19 cellular contexts compared by ENCODE assay signal in the genomic region with DNA sequence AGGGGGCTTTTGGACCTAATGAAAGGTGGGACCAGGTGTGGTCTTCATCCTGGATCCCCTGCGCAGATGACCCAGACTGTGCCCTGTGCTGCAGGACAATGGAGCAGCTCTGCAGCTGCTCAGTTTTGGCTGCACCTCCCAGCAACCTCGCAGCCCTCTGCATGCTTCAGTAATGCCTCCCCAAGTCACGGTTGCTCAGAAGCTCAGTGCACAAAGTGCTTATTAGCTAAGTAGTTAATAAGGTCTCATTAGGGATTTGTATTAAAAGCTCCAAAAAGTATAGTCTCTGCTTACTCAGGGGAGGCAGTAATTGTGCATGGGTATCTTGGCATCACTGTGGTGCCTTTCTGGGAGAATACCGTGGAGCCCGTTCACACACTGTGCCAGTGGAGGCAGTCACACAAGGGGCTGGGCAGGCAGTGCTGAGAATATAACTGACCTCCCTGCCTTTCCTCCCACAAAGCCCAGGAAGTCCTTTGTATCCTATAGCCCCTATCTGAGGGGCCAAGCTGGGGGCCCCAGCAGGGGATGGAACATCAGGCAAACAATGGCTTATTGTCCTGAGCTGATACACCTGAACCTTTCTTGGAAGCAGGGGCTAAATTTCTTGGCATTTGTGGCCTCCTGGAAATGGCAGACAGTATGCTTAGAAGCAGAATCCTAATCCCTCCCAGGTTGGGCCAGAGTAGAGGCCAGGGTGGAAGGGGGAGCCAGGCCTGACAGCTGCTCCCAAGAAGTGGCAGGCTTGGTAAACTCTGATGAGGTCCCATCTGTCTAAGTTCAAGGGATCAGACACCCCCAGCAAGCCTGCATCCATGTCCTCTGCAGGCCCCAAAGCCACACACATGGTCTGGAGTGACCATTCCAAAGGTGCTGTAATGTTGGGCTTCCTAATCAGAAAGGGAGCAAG.
DNase-seq lines count a peak whose midpoint lies in the region; ATAC-seq and TF ChIP-seq lines count a peak whose summit lies in the region.
"Had no signal": no experiment of that assay in that cellular context is flagged by ENCODE, and none has a peak within 500 bp of the region (broad histone marks: within the 10 kb centered on the region; RNA-seq: fewer than 3 reads in every experiment).

No MANE protein-coding gene starts in this region.

- H3K27me3 ChIP-seq in H9 (ENCODE audit: insufficient read depth, low read length) (no peaks in the 10 kb centered on the region), SJCRH30 (no peaks in the 10 kb centered on the region), neural progenitor cell (no peaks in the 10 kb centered on the region)
- no peaks in the 10 kb centered on the region for H3K27me3 ChIP-seq in CD4-positive, alpha-beta memory T cell (ENCODE audit: insufficient read depth, low read length)

- H3K9me3 Mint-ChIP-seq in H9, result no peaks in the 10 kb centered on the region
- H3K9me3 Mint-ChIP-seq in neural progenitor cell, result no peaks in the 10 kb centered on the region
- H3K9me3 Mint-ChIP-seq in activated naive CD8-positive, alpha-beta T cell treated with anti-CD3 and anti-CD28 coated beads, Interleukin-2, amount 50 U/mL, for 24 hours, result no peaks in the 10 kb centered on the region
- peaks cover 0 to 1% (median 0%) of the 10 kb centered on the region in 8 donors for H3K9me3 Mint-ChIP-seq in CD4-positive, alpha-beta memory T cell
- H3K9me3 Mint-ChIP-seq: activated naive CD8-positive, alpha-beta T cell treated with anti-CD3 and anti-CD28 coated beads, Interleukin-2, amount 10 ng/mL, durations not matched to agents 7 days and 5 days; dendritic cell treated with granulocyte-macrophage colony-stimulating factor and Interleukin-4, amounts not matched to agents 40 ng/mL and 50 ng/mL, for 4 days had no signal

- H3K79me1 ChIP-seq in H9 (ENCODE audit: insufficient read depth, low read depth, low read length, poor library complexity, severe bottlenecking), result no peaks in the 10 kb centered on the region

- no peak overlapping the region for H4K91ac ChIP-seq in H9 (ENCODE audit: insufficient read length, low read depth, low read length)

- H3K4me1 Mint-ChIP-seq in H9, result peaks cover 41 to 52% of the 10 kb centered on the region in 2 experiments
- peaks cover 27% of the 10 kb centered on the region for H3K4me1 Mint-ChIP-seq in neural progenitor cell
- H3K4me1 Mint-ChIP-seq in activated naive CD8-positive, alpha-beta T cell treated with anti-CD3 and anti-CD28 coated beads, Interleukin-2, amount 50 U/mL, for 24 hours, result no peaks in the 10 kb centered on the region
- H3K4me1 Mint-ChIP-seq in CD4-positive, alpha-beta memory T cell, result peaks cover 0 to 2% (median 0%) of the 10 kb centered on the region in 4 donors
- H3K4me1 Mint-ChIP-seq: activated naive CD8-positive, alpha-beta T cell treated with anti-CD3 and anti-CD28 coated beads, Interleukin-2, amount 10 ng/mL, durations not matched to agents 7 days and 5 days had no signal

- peak; percentile 68 for DNase-seq in D341Med (ENCODE audit: low spot score)
- DNase-seq in H9, result no peak
- peak; percentile 44 to 63 for DNase-seq in SJCRH30
- DNase-seq in neural progenitor cell (ENCODE audit: low spot score), result peak; percentile 47
- DNase-seq in stimulated activated CD4-positive, alpha-beta T cell treated with anti-CD3 and anti-CD28 coated beads, Interleukin-2, amount 100 ng/mL, for 48 hours, result no peak
- no peak for DNase-seq in activated naive CD8-positive, alpha-beta T cell treated with anti-CD3 and anti-CD28 coated beads, Interleukin-2, amount 50 U/mL, for 24 hours
- no peak for DNase-seq in CD4-positive, alpha-beta memory T cell
- DNase-seq: activated naive CD8-positive, alpha-beta T cell treated with anti-CD3 and anti-CD28 coated beads, Interleukin-2, amount 10 ng/mL, durations not matched to agents 7 days and 5 days; Caco-2; GF-D8; hypothalamus; kidney; mammary epithelial cell; NCI-H187; NCI-H510A treated with DMSO at 0.1 percent for 48 hours; stimulated activated naive CD4-positive, alpha-beta T cell treated with Interleukin-2 at 50 U/mL for 16 hours; trophoblast cell had no signal

- no peaks in the 10 kb centered on the region for H4K20me1 ChIP-seq in H9 (ENCODE audit: control insufficient read depth, insufficient read depth, insufficient read length)
- H4K20me1 ChIP-seq in neural progenitor cell (ENCODE audit: low read depth), result no peaks in the 10 kb centered on the region

- no peak overlapping the region for H4K8ac ChIP-seq in H9 (replicated peaks; ENCODE audit: insufficient read length, low read depth, low read length)

- H3K23me2 ChIP-seq in H9 (ENCODE audit: insufficient read length, low read depth, low read length, poor library complexity, severe bottlenecking), result no peaks in the 10 kb centered on the region

- no peak for ATAC-seq in HG03571 (IDR thresholded peaks at IDR 0.05; ENCODE audit: unreplicated experiment)
- ATAC-seq in activated naive CD8-positive, alpha-beta T cell treated with anti-CD3 and anti-CD28 coated beads, Interleukin-2, amount 50 U/mL, for 24 hours, result no peak

- H2AFZ ChIP-seq in H9 (ENCODE audit: low read length) (no peak overlapping the region), neural progenitor cell (replicated peaks) (no peak overlapping the region)

- H3K18ac ChIP-seq in H9 (ENCODE audit: insufficient read length, low read depth, low read length), result no peak overlapping the region

- no peak overlapping the region for H2BK5ac ChIP-seq in H9 (ENCODE audit: insufficient read length, low read length)

- no peak overlapping the region for H3K4me2 ChIP-seq in H9 (ENCODE audit: insufficient read depth, insufficient read length, low read length)
- H3K4me2 ChIP-seq in neural progenitor cell, result peak overlapping the region; percentile 30

- H2BK20ac ChIP-seq in H9 (ENCODE audit: low read depth, low read length, poor library complexity, severe bottlenecking), result no peak overlapping the region

- no peak overlapping the region for H2BK15ac ChIP-seq in H9 (ENCODE audit: low read depth, low read length)

- H3K9ac ChIP-seq in H9 (ENCODE audit: extremely low read depth, insufficient read length, low read length) (no peak overlapping the region), neural progenitor cell (no peak overlapping the region)

- H3K4me3 Mint-ChIP-seq in H9 (no peak overlapping the region; a peak in 1 of 5 replicates), neural progenitor cell (peak overlapping the region; percentile 10)
- no peak overlapping the region for H3K4me3 Mint-ChIP-seq in activated naive CD8-positive, alpha-beta T cell treated with anti-CD3 and anti-CD28 coated beads, Interleukin-2, amount 50 U/mL, for 24 hours
- H3K4me3 Mint-ChIP-seq in CD4-positive, alpha-beta memory T cell, result no peak overlapping the region
- H3K4me3 Mint-ChIP-seq: activated naive CD8-positive, alpha-beta T cell treated with anti-CD3 and anti-CD28 coated beads, Interleukin-2, amount 10 ng/mL, durations not matched to agents 7 days and 5 days; dendritic cell treated with granulocyte-macrophage colony-stimulating factor and Interleukin-4, amounts not matched to agents 40 ng/mL and 50 ng/mL, for 4 days had no signal

- CTCF ChIA-PET in CD4-positive, alpha-beta memory T cell (lab: Charles Lee; ENCODE audit: partially characterized antibody), result interaction anchor here (1.0 to 1.6 kb wide), 3 partner anchors 15 to 37 kb away, joined by 3 to 4 read pairs (median 4); no protein-coding TSS in a partner anchor

- no peak overlapping the region for H2BK120ac ChIP-seq in H9 (ENCODE audit: low read depth, low read length, poor library complexity, severe bottlenecking)

- H3K36me3 Mint-ChIP-seq in H9 (ENCODE audit: insufficient read depth in 1 of 3, low read depth in 3 of 3) (peaks cover 0 to 13% (median 0%) of the 10 kb centered on the region in 3 experiments; a peak in 1 of 7 replicates), neural progenitor cell (no peaks in the 10 kb centered on the region)
- H3K36me3 Mint-ChIP-seq in activated naive CD8-positive, alpha-beta T cell treated with anti-CD3 and anti-CD28 coated beads, Interleukin-2, amount 50 U/mL, for 24 hours (ENCODE audit: low read depth), result peaks cover 7% of the 10 kb centered on the region
- H3K36me3 Mint-ChIP-seq in CD4-positive, alpha-beta memory T cell, result peaks cover 20 to 46% of the 10 kb centered on the region in 2 donors

- H2BK12ac ChIP-seq in H9 (ENCODE audit: insufficient read length, low read depth, low read length), result no peak overlapping the region

- no peaks in the 10 kb centered on the region for H3F3A ChIP-seq in neural progenitor cell (ENCODE audit: low read depth)

- WGBS in H9 (ENCODE audit: extremely low coverage, insufficient read length, low lambda C conversion rate), result no CpG with 5 or more reads among the region's 5 CpGs

- no peak overlapping the region for H3K23ac ChIP-seq in H9 (ENCODE audit: insufficient read length, low read depth, low read length)

- no peak overlapping the region for H3T11ph ChIP-seq in H9 (ENCODE audit: low read length)

- no peak overlapping the region for H3K4ac ChIP-seq in H9 (ENCODE audit: low read depth, low read length)

- H3K4me3 ChIP-seq in SJCRH30 (no peak overlapping the region), neural progenitor cell (no peak overlapping the region)
- H3K4me3 ChIP-seq in CD4-positive, alpha-beta memory T cell (ENCODE audit: low read length in 2 of 2), result no peak overlapping the region

- H3K4me1 ChIP-seq in H9 (ENCODE audit: insufficient read depth, low read length) (no peaks in the 10 kb centered on the region; the same call in 1 of the 2 replicates), SJCRH30 (peaks cover 55% of the 10 kb centered on the region), neural progenitor cell (peaks cover 20% of the 10 kb centered on the region)
- H3K4me1 ChIP-seq in CD4-positive, alpha-beta memory T cell (ENCODE audit: insufficient read depth, low read length), result no peaks in the 10 kb centered on the region

- no peak overlapping the region for H3K56ac ChIP-seq in H9 (ENCODE audit: insufficient read length, low read depth, low read length)

- POLR2A ChIA-PET in CD4-positive, alpha-beta memory T cell (lab: Charles Lee; ENCODE audit: partially characterized antibody), result no interaction called here

- H3K27ac Mint-ChIP-seq in H9 (peak overlapping the region in 2 of 3 experiments; percentile 4 to 46; a peak in 3 of 7 replicates), neural progenitor cell (no peak overlapping the region)
- no peak overlapping the region for H3K27ac Mint-ChIP-seq in activated naive CD8-positive, alpha-beta T cell treated with anti-CD3 and anti-CD28 coated beads, Interleukin-2, amount 50 U/mL, for 24 hours
- H3K27ac Mint-ChIP-seq in CD4-positive, alpha-beta memory T cell, result peak overlapping the region in 1 of 7 donors; percentile 30
- H3K27ac Mint-ChIP-seq: activated naive CD8-positive, alpha-beta T cell treated with anti-CD3 and anti-CD28 coated beads, Interleukin-2, amount 10 ng/mL, durations not matched to agents 7 days and 5 days; dendritic cell treated with granulocyte-macrophage colony-stimulating factor and Interleukin-4, amounts not matched to agents 40 ng/mL and 50 ng/mL, for 4 days had no signal

- H3K9me3 ChIP-seq in H9 (ENCODE audit: control insufficient read depth, low read depth, low read length) (no peaks in the 10 kb centered on the region), SJCRH30 (replicated peaks) (no peaks in the 10 kb centered on the region), neural progenitor cell (ENCODE audit: low read depth) (no peaks in the 10 kb centered on the region)
- no peaks in the 10 kb centered on the region for H3K9me3 ChIP-seq in CD4-positive, alpha-beta memory T cell (ENCODE audit: control insufficient read depth in 1 of 2, low read length in 2 of 2)
- H3K9me3 ChIP-seq: Caco-2 had no signal

- H3K27me3 Mint-ChIP-seq in H9 (ENCODE audit: low read depth), result peaks cover 2% of the 10 kb centered on the region
- peaks cover 7% of the 10 kb centered on the region for H3K27me3 Mint-ChIP-seq in neural progenitor cell (ENCODE audit: insufficient read depth, low read depth)
- H3K27me3 Mint-ChIP-seq in activated naive CD8-positive, alpha-beta T cell treated with anti-CD3 and anti-CD28 coated beads, Interleukin-2, amount 50 U/mL, for 24 hours, result no peaks in the 10 kb centered on the region
- no peaks in the 10 kb centered on the region for H3K27me3 Mint-ChIP-seq in CD4-positive, alpha-beta memory T cell
- H3K27me3 Mint-ChIP-seq: activated naive CD8-positive, alpha-beta T cell treated with anti-CD3 and anti-CD28 coated beads, Interleukin-2, amount 10 ng/mL, durations not matched to agents 7 days and 5 days; dendritic cell treated with granulocyte-macrophage colony-stimulating factor and Interleukin-4, amounts not matched to agents 40 ng/mL and 50 ng/mL, for 4 days had no signal

- no peak overlapping the region for H3K14ac ChIP-seq in H9 (ENCODE audit: insufficient read depth, low read length)

- TF ChIP-seq CTCF in H9 (conservative IDR thresholded peaks at IDR 0.05) (peak; percentile 21; the same call in 1 of the 3 replicates), neural progenitor cell (IDR thresholded peaks at IDR 0.05) (peak; percentile 7)

- no peaks in the 10 kb centered on the region for H3K36me3 ChIP-seq in SJCRH30
- no peaks in the 10 kb centered on the region for H3K36me3 ChIP-seq in neural progenitor cell
- H3K36me3 ChIP-seq in CD4-positive, alpha-beta memory T cell (ENCODE audit: insufficient read depth, low read length), result peaks cover 17% of the 10 kb centered on the region

- no peak overlapping the region for H3K27ac ChIP-seq in H9 (ENCODE audit: insufficient read length, low read depth, low read length)
- peak overlapping the region; percentile 54 for H3K27ac ChIP-seq in SJCRH30
- H3K27ac ChIP-seq in neural progenitor cell, result no peak overlapping the region
- H3K27ac ChIP-seq in CD4-positive, alpha-beta memory T cell (ENCODE audit: low read depth, low read length), result no peak overlapping the region

- intact Hi-C loops in CD4-positive, alpha-beta memory T cell (cut with micrococcal nuclease), result no loop called here

- H3K79me2 ChIP-seq in H9 (ENCODE audit: insufficient read depth, low read length) (no peaks in the 10 kb centered on the region), neural progenitor cell (ENCODE audit: low read depth) (no peaks in the 10 kb centered on the region)

- no peak overlapping the region for H4K5ac ChIP-seq in H9 (ENCODE audit: insufficient read length, low read depth, low read length)

- H2AK5ac ChIP-seq in H9 (ENCODE audit: insufficient read length, low read length), result no peak overlapping the region

Comparison
In these comparisons a context has a peak if more than half of its experiments do, and no peak if none do; other contexts are left out.
1. DNase-seq: peak in D341Med (single experiment), SJCRH30 (2 of 2) and neural progenitor cell (single experiment); none in H9 (single experiment), stimulated activated CD4-positive, alpha-beta T cell treated with anti-CD3 and anti-CD28 coated beads, Interleukin-2, amount 100 ng/mL, for 48 hours (0 of 2), activated naive CD8-positive, alpha-beta T cell treated with anti-CD3 and anti-CD28 coated beads, Interleukin-2, amount 50 U/mL, for 24 hours (single experiment) and CD4-positive, alpha-beta memory T cell (0 of 5).
2. H3K27ac Mint-ChIP-seq: peak in H9 (2 of 3); none in neural progenitor cell (single experiment) and activated naive CD8-positive, alpha-beta T cell treated with anti-CD3 and anti-CD28 coated beads, Interleukin-2, amount 50 U/mL, for 24 hours (single experiment).